ENCODE assay signal across 19 cellular contexts in genomic region chr9:14221119-14221518, GRCh38.
DNase-seq lines count a peak whose midpoint lies in the region; ATAC-seq, FAIRE-seq and TF ChIP-seq lines count a peak whose summit lies in the region.
"Had no signal": no experiment of that assay in that cellular context is flagged by ENCODE, and none has a peak within 500 bp of the region (broad histone marks: within the 10 kb centered on the region; RNA-seq: fewer than 3 reads in every experiment).

No MANE protein-coding gene starts in this region.

- peak; percentile 36 for DNase-seq in EH (ENCODE audit: low read depth)
- no peak for DNase-seq in SJSA1 (ENCODE audit: low read depth in 1 of 2, low spot score in 2 of 2)
- no peak for DNase-seq in esophagus muscularis mucosa (ENCODE audit: extremely low spot score)
- DNase-seq in MV-4-11 (lab: John Stamatoyannopoulos, UW), result no peak
- no peak for DNase-seq in ureter (ENCODE audit: low spot score)
- no peak for DNase-seq in GM12891 (ENCODE audit: insufficient read length, low spot score)
- DNase-seq: activated CD8-positive, alpha-beta T cell treated with anti-CD3 and anti-CD28 coated beads for 36 hours; CD4-positive, CD25-positive, alpha-beta regulatory T cell; DND-41; effector memory CD4-positive, alpha-beta T cell; left cardiac atrium; NCI-H187 treated with DMSO at 0.1 percent for 48 hours; SHP77; stimulated activated naive B cell treated with anti-CD40 and anti-IgM and Interleukin-4, amounts not matched to agents 10 μg/mL and 1 μg/mL and 100 μg/mL, for 72 hours; uterus had no signal

- H3K27ac ChIP-seq in SJSA1 (peak overlapping the region; percentile 64), esophagus muscularis mucosa (replicated peaks in 1 of 4) (peak overlapping the region; percentile 26 to 54 (median 40)), rectal smooth muscle tissue (ENCODE audit: low read depth, low read length) (peak overlapping the region; percentile 30)

- no peak for FAIRE-seq in GM12891 (lab: Jason Lieb, UNC)

- H3K9ac ChIP-seq in rectal smooth muscle tissue (ENCODE audit: low read length), result no peak overlapping the region

- no peak for TF ChIP-seq CTCF in esophagus muscularis mucosa (IDR thresholded peaks at IDR 0.05)

- no peak for TF ChIP-seq EP300 in esophagus muscularis mucosa (IDR thresholded peaks at IDR 0.05)

- no peaks in the 10 kb centered on the region for H3K9me3 ChIP-seq in SJSA1 (replicated peaks)
- no peaks in the 10 kb centered on the region for H3K9me3 ChIP-seq in esophagus muscularis mucosa
- H3K9me3 ChIP-seq: MG63, uterus had no signal

- H3K4me1 ChIP-seq in SJSA1 (replicated peaks), result peaks cover 14% of the 10 kb centered on the region
- peaks cover 42 to 50% (median 48%) of the 10 kb centered on the region in 4 donors for H3K4me1 ChIP-seq in esophagus muscularis mucosa
- H3K4me1 ChIP-seq in rectal smooth muscle tissue (ENCODE audit: control insufficient read depth, insufficient read depth, low read length), result peaks cover 24% of the 10 kb centered on the region

- TF ChIP-seq POLR2A in esophagus muscularis mucosa (IDR thresholded peaks at IDR 0.05; ENCODE audit: low read depth) (no peak), GM12891 (IDR thresholded peaks at IDR 0.05; ENCODE audit: low read depth, low read length) (no peak)

- no peak for ATAC-seq in GM19351 (IDR thresholded peaks at IDR 0.05; ENCODE audit: unreplicated experiment)
- ATAC-seq: activated CD8-positive, alpha-beta T cell treated with anti-CD3 and anti-CD28 coated beads for 36 hours; stimulated activated naive B cell treated with anti-CD40 and anti-IgM and Interleukin-4, amounts not matched to agents 10 μg/mL and 1 μg/mL and 100 μg/mL, for 72 hours; WTC11 had no signal

- H3K27me3 ChIP-seq in SJSA1 (replicated peaks) (no peaks in the 10 kb centered on the region), esophagus muscularis mucosa (no peaks in the 10 kb centered on the region), rectal smooth muscle tissue (ENCODE audit: control insufficient read depth, insufficient read depth, low read length) (no peaks in the 10 kb centered on the region)
- H3K27me3 ChIP-seq: MG63, uterus had no signal

- H3K4me3 ChIP-seq in SJSA1, result no peak overlapping the region
- no peak overlapping the region for H3K4me3 ChIP-seq in esophagus muscularis mucosa
- H3K4me3 ChIP-seq in rectal smooth muscle tissue (ENCODE audit: low read length), result no peak overlapping the region
- H3K4me3 ChIP-seq: MG63, uterus had no signal

- 95% methylated on average over 4 of the region's 4 CpGs for WGBS in esophagus muscularis mucosa

- H3K36me3 ChIP-seq in SJSA1, result no peaks in the 10 kb centered on the region
- H3K36me3 ChIP-seq in esophagus muscularis mucosa, result no peaks in the 10 kb centered on the region
- H3K36me3 ChIP-seq in rectal smooth muscle tissue (ENCODE audit: control insufficient read depth, insufficient read depth, low read length), result no peaks in the 10 kb centered on the region
- H3K36me3 ChIP-seq: uterus had no signal

- intact Hi-C loops in esophagus muscularis mucosa (cut with DNase I), result no loop called here

TF ChIP-seq in GM12891, 5 proteins besides CTCF, POLR2A, EP300 and RAD21:
- TF ChIP-seq PAX5 (IDR thresholded peaks at IDR 0.05; ENCODE audit: insufficient read depth, low read length, severe bottlenecking) (no peak), POU2F2 (IDR thresholded peaks at IDR 0.05; ENCODE audit: low read depth, low read length) (no peak), TAF1 (IDR thresholded peaks at IDR 0.05; ENCODE audit: low read depth, low read length) (no peak), SPI1 (IDR thresholded peaks at IDR 0.05; ENCODE audit: low read depth, low read length) (no peak), POLR2AphosphoS5 (IDR thresholded peaks at IDR 0.05; ENCODE audit: low read depth, low read length) (no peak)
